30 cellular contexts compared by ENCODE assay signal in the genomic region with DNA sequence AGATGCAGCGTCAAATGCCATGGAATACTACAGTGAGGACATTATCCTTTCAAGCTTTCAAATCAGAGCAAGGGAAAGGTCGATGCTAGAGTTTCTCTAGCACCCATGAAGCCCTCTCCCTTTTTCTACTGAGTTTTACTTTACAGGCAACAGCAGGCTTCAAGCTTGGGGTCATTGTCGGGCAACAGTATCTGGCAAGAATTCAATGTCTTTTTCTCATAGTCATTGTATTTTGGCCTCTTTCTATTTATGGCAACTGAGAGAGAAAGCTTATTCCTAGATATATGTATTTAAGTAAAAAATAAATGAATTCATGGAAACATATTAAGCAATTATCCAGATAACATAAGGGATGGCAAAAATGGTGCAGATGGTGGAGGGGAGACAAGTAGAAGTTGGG. TPM values are rescaled to one million over a fixed set of nuclear protein-coding genes. Genes with fewer than 3 reads are reported as not detected.
DNase-seq lines count a peak whose midpoint lies in the region; ATAC-seq and TF ChIP-seq lines count a peak whose summit lies in the region.
"Had no signal": no experiment of that assay in that cellular context is flagged by ENCODE, and none has a peak within 500 bp of the region (broad histone marks: within the 10 kb centered on the region; RNA-seq: fewer than 3 reads in every experiment).

No MANE protein-coding gene starts in this region.

- H3K4me3 Mint-ChIP-seq in nephron, result no peak overlapping the region
- H3K4me3 Mint-ChIP-seq: activated T-helper 1 cell treated with anti-CD3 and anti-CD28 coated beads, Interleukin-12 subunit alpha, Interleukin-12 subunit beta, Interleukin-2, Interleukin-4 antibody, amounts not matched to agents 30 ng/mL and 10 ng/mL and 1 ng/mL, durations not matched to agents 14 hours and 24 hours and 36 hours; IgD-negative memory B cell; T-helper 17 cell had no signal

- peaks cover 24% of the 10 kb centered on the region for H3K4me1 Mint-ChIP-seq in nephron

- peak; percentile 53 for DNase-seq in RPMI8226
- DNase-seq in fibroblast of peridontal ligament (ENCODE audit: extremely low read depth), result peak; percentile 69
- no peak for DNase-seq in left colon
- no peak for DNase-seq in NCI-H69 (lab: John Stamatoyannopoulos, UW)
- no peak for DNase-seq in lower leg skin (ENCODE audit: low spot score in 2 of 2)
- DNase-seq: activated CD4-positive, alpha-beta T cell treated with anti-CD3 and anti-CD28 coated beads, Interleukin-2, amount 50 U/mL, for 4 hours; activated CD4-positive, CD25-positive, alpha-beta regulatory T cell; activated naive CD4-positive, alpha-beta T cell treated with Interleukin-2 at 50 U/mL for 16 hours; amniotic stem cell; DMS53; effector CD8-positive, alpha-beta T cell; head of caudate nucleus; mesenchymal stem cell; NCI-H1436 treated with DMSO at 0.1 percent for 48 hours; NCI-H2081 treated with DMSO at 0.1 percent for 48 hours; NCI-H526 treated with DMSO at 0.1 percent for 48 hours; PC-3; retina; T-helper 17 cell had no signal

- H3K79me2 ChIP-seq in ACC112 (ENCODE audit: control insufficient read depth, insufficient read depth, low read length, unreplicated experiment), result no peaks in the 10 kb centered on the region

- peak overlapping the region; percentile 43 to 83 (median 82) for H3K27ac Mint-ChIP-seq in nephron
- H3K27ac Mint-ChIP-seq: activated T-helper 1 cell treated with anti-CD3 and anti-CD28 coated beads, Interleukin-12 subunit alpha, Interleukin-12 subunit beta, Interleukin-2, Interleukin-4 antibody, amounts not matched to agents 30 ng/mL and 10 ng/mL and 1 ng/mL, durations not matched to agents 14 hours and 24 hours and 36 hours; T-helper 17 cell had no signal

- no peaks in the 10 kb centered on the region for H3K27me3 ChIP-seq in ACC112 (ENCODE audit: insufficient read depth, low read length)
- H3K27me3 ChIP-seq: breast epithelium, pancreas, tibial artery had no signal

- no peaks in the 10 kb centered on the region for H3K36me3 Mint-ChIP-seq in nephron (ENCODE audit: low read depth)
- H3K36me3 Mint-ChIP-seq: IgD-negative memory B cell had no signal

- 65 to 71% methylated on average over 3 of the region's 3 CpGs for WGBS in lower leg skin, 2 donors

- no peak for TF ChIP-seq CTCF in nephron (IDR thresholded peaks at IDR 0.05; ENCODE audit: unreplicated experiment in 3 of 3)
- no peak for TF ChIP-seq CTCF in lower leg skin (IDR thresholded peaks at IDR 0.05)

- H2AFZ ChIP-seq in ACC112 (ENCODE audit: low read length, unreplicated experiment), result no peak overlapping the region

- H3K36me3 ChIP-seq in ACC112 (ENCODE audit: insufficient read depth, low read length), result no peaks in the 10 kb centered on the region
- H3K36me3 ChIP-seq: breast epithelium, pancreas, tibial artery had no signal

- H3K27me3 Mint-ChIP-seq in nephron (ENCODE audit: low read depth), result no peaks in the 10 kb centered on the region
- H3K27me3 Mint-ChIP-seq: IgD-negative memory B cell, T-helper 17 cell had no signal

- no peak overlapping the region for H3K4me3 ChIP-seq in ACC112 (ENCODE audit: low read depth, low read length)
- H3K4me3 ChIP-seq in lower leg skin (ENCODE audit: low read depth, poor library complexity, severe bottlenecking), result no peak overlapping the region
- H3K4me3 ChIP-seq: breast epithelium, pancreas, tibial artery had no signal

- H3K4me1 ChIP-seq in ACC112 (ENCODE audit: control insufficient read depth, insufficient read depth, low read length, unreplicated experiment), result peaks cover 37% of the 10 kb centered on the region
- H3K4me1 ChIP-seq: breast epithelium had no signal

- ATAC-seq in GM21529 (IDR thresholded peaks at IDR 0.05; ENCODE audit: unreplicated experiment), result no peak
- no peak for ATAC-seq in left colon
- ATAC-seq: pancreas, PC-3, T-helper 17 cell had no signal

- no peak for TF ChIP-seq POLR2A in lower leg skin (IDR thresholded peaks at IDR 0.05)

- no peaks in the 10 kb centered on the region for H3K9me3 Mint-ChIP-seq in nephron
- H3K9me3 Mint-ChIP-seq: activated T-helper 1 cell treated with anti-CD3 and anti-CD28 coated beads, Interleukin-12 subunit alpha, Interleukin-12 subunit beta, Interleukin-2, Interleukin-4 antibody, amounts not matched to agents 30 ng/mL and 10 ng/mL and 1 ng/mL, durations not matched to agents 14 hours and 24 hours and 36 hours; IgD-negative memory B cell had no signal

- H3K27ac ChIP-seq in ACC112 (ENCODE audit: low read depth, low read length), result peak overlapping the region; percentile 33; the same call in 1 of the 2 replicates
- H3K27ac ChIP-seq: breast epithelium, epithelial cell of prostate, pancreas, tibial artery had no signal

- intact Hi-C loops in left colon (cut with DNase I, micrococcal nuclease), result no loop called here
- intact Hi-C loops in lower leg skin (cut with DNase I; ENCODE audit: low total_unique reads), result loop anchor here (10.0 kb wide), 1 partner anchor 183 kb away; no protein-coding TSS in a partner anchor

RNA-seq across cellular contexts. Expression of gene CETP, which starts 0.4 kb away (rescaled TPM):
- total RNA-seq in left colon (under 1 TPM in 1 of 2 donors, not detected in 1; 0.28 TPM), lower leg skin (under 1 TPM in 2 of 4 donors, not detected in 2; 0.52 to 0.79 TPM)
- total RNA-seq: fibroblast of villous mesenchyme, G401, PC-3 had no signal

RNA-seq across cellular contexts. Expression of gene NLRC5, which starts 28.0 kb away (rescaled TPM):
- 100 to 1,000 TPM in 1 of 2 donors, 10 to 100 TPM in 1; 57.7 to 125 TPM for total RNA-seq in left colon
- total RNA-seq in lower leg skin, result 10 to 100 TPM; 21.8 to 52.4 (median 32.0) TPM

RNA-seq across cellular contexts. Expression of gene HERPUD1, which starts 29.4 kb away (rescaled TPM):
- total RNA-seq in left colon (100 to 1,000 TPM; 156 to 184 TPM), lower leg skin (100 to 1,000 TPM; 136 to 165 (median 158) TPM)

Comparison
In these comparisons a context has a peak if more than half of its experiments do, and no peak if none do; other contexts are left out.
1. DNase-seq: peak in RPMI8226 (single experiment) and fibroblast of peridontal ligament (single experiment); none in left colon (0 of 2), NCI-H69 (single experiment) and lower leg skin (0 of 2).